ENCODE assay signal across 10 cellular contexts in the genomic region with DNA sequence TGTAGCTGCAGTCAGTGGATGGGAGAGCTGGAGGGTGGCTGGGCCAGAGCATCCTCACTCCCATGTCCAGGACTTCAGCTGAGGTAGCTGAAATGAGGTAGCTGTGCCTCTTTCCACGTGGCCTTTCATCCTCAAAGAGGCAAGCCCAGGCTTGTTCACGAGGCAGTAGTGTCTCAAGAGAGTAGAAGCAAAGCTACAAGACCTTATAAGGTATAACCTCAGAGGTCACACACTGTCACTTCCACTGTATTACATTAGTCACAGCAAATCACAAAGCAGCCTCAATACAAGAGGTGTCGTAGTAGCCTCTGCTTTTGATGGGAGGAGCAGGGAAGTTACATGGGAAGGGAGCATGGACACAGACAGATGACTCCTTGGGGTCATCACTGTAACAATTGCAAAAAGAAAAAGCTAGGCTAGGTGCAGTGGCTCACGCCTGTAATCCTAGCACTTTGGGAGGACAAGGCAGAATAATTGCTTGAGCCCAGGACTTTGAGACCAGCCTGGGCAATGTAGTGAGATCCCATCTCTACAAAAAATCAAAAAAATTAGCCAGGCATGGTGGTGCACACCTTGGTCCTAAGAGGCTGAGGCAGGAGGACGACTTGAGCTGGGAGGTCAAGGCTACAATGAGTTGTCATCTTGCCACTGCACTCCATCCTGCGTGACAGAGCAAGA.
DNase-seq lines count a peak whose midpoint lies in the region; ATAC-seq, FAIRE-seq and TF ChIP-seq lines count a peak whose summit lies in the region.
"Had no signal": no experiment of that assay in that cellular context is flagged by ENCODE, and none has a peak within 500 bp of the region (broad histone marks: within the 10 kb centered on the region; RNA-seq: fewer than 3 reads in every experiment).

No MANE protein-coding gene starts in this region.

- peak; percentile 14 for DNase-seq in RPMI7951 (ENCODE audit: low read depth)
- DNase-seq in kidney tubule cell (ENCODE audit: low spot score): peak; percentile 48
- DNase-seq in D721Med (ENCODE audit: insufficient read length, low spot score): no peak
- DNase-seq in T-helper 9 cell: no peak
- DNase-seq: effector memory CD4-positive, alpha-beta T cell; MM.1S; stomach had no signal

- TF ChIP-seq CTCF in HEK293 (tag by site-specific recombination; IDR thresholded peaks at IDR 0.05) (no peak), D721Med (IDR thresholded peaks at IDR 0.05; ENCODE audit: insufficient read depth, missing control alignments) (no peak)

- H3K9me3 ChIP-seq in HEK293 (ENCODE audit: control insufficient read depth, insufficient read depth, low read depth, low read length): no peaks in the 10 kb centered on the region

- no peak overlapping the region for H3K27ac ChIP-seq in HEK293 (ENCODE audit: extremely low read depth, low read depth, low read length)
- H3K27ac ChIP-seq: stomach had no signal

- CTCF ChIA-PET in HEK293 (lab: Yijun Ruan, JAX): interaction anchor here (0.6 kb wide), 2 partner anchors 48 to 149 kb away, joined by 4 read pairs; no protein-coding TSS in a partner anchor

- ATAC-seq in GM18499 (IDR thresholded peaks at IDR 0.05; ENCODE audit: insufficient read depth, unreplicated experiment) (peak; percentile 57), HG03280 (IDR thresholded peaks at IDR 0.05; ENCODE audit: unreplicated experiment) (no peak)

- H3K4me1 ChIP-seq in HEK293 (ENCODE audit: control insufficient read depth, insufficient read depth, low read length): no peaks in the 10 kb centered on the region
- H3K4me1 ChIP-seq: stomach had no signal

- H3K36me3 ChIP-seq in HEK293 (ENCODE audit: control insufficient read depth in 2 of 2, insufficient read depth in 1 of 2, low read length in 2 of 2): no peaks in the 10 kb centered on the region
- H3K36me3 ChIP-seq: stomach had no signal

- POLR2A ChIA-PET in HEK293 (lab: Yijun Ruan, JAX): no interaction called here

- no peak overlapping the region for H3K4me3 ChIP-seq in HEK293 (ENCODE audit: low read depth, low read length)
- H3K4me3 ChIP-seq: stomach had no signal

- FAIRE-seq in D721Med (lab: Jason Lieb, UNC): no peak

TF ChIP-seq in HEK293, 187 proteins besides CTCF, POLR2A, EP300 and RAD21:
- TF ChIP-seq MEIS1 (CRISPR knock-in tag; IDR thresholded peaks at IDR 0.05; ENCODE audit: borderline replicate concordance): no peak
- no peak for TF ChIP-seq ZNF596 (tag by site-specific recombination; IDR thresholded peaks at IDR 0.05)
- TF ChIP-seq ZNF747 (tag by site-specific recombination; IDR thresholded peaks at IDR 0.05): no peak
- peak; percentile 93 for TF ChIP-seq ZNF394 (tag by site-specific recombination; IDR thresholded peaks at IDR 0.05; ENCODE audit: borderline replicate concordance)
- TF ChIP-seq TRIM28 (IDR thresholded peaks at IDR 0.05; ENCODE audit: borderline replicate concordance, low read length): peak; percentile 74
- TF ChIP-seq ZNF121 (tag by site-specific recombination; IDR thresholded peaks at IDR 0.05): peak; percentile 81
- 0 out of 2 replicates have a peak, but pooled peaks have one; percentile 20 for TF ChIP-seq MZF1 (tag by site-specific recombination; IDR thresholded peaks at IDR 0.05; ENCODE audit: borderline replicate concordance)
- TF ChIP-seq SETDB1 (IDR thresholded peaks at IDR 0.05; ENCODE audit: insufficient read length, low read length): peak; percentile 90
- 0 out of 2 replicates have a peak, but pooled peaks have one; percentile 34 for TF ChIP-seq ZNF610 (tag by site-specific recombination; IDR thresholded peaks at IDR 0.05; ENCODE audit: borderline replicate concordance)
- TF ChIP-seq ZNF529 (tag by site-specific recombination; IDR thresholded peaks at IDR 0.05; ENCODE audit: insufficient replicate concordance): peak; percentile 17
- 0 out of 2 replicates have a peak, but pooled peaks have one; percentile 22 for TF ChIP-seq ZNF366 (tag by site-specific recombination; conservative IDR thresholded peaks at IDR 0.05)
- TF ChIP-seq, protein P1, sequence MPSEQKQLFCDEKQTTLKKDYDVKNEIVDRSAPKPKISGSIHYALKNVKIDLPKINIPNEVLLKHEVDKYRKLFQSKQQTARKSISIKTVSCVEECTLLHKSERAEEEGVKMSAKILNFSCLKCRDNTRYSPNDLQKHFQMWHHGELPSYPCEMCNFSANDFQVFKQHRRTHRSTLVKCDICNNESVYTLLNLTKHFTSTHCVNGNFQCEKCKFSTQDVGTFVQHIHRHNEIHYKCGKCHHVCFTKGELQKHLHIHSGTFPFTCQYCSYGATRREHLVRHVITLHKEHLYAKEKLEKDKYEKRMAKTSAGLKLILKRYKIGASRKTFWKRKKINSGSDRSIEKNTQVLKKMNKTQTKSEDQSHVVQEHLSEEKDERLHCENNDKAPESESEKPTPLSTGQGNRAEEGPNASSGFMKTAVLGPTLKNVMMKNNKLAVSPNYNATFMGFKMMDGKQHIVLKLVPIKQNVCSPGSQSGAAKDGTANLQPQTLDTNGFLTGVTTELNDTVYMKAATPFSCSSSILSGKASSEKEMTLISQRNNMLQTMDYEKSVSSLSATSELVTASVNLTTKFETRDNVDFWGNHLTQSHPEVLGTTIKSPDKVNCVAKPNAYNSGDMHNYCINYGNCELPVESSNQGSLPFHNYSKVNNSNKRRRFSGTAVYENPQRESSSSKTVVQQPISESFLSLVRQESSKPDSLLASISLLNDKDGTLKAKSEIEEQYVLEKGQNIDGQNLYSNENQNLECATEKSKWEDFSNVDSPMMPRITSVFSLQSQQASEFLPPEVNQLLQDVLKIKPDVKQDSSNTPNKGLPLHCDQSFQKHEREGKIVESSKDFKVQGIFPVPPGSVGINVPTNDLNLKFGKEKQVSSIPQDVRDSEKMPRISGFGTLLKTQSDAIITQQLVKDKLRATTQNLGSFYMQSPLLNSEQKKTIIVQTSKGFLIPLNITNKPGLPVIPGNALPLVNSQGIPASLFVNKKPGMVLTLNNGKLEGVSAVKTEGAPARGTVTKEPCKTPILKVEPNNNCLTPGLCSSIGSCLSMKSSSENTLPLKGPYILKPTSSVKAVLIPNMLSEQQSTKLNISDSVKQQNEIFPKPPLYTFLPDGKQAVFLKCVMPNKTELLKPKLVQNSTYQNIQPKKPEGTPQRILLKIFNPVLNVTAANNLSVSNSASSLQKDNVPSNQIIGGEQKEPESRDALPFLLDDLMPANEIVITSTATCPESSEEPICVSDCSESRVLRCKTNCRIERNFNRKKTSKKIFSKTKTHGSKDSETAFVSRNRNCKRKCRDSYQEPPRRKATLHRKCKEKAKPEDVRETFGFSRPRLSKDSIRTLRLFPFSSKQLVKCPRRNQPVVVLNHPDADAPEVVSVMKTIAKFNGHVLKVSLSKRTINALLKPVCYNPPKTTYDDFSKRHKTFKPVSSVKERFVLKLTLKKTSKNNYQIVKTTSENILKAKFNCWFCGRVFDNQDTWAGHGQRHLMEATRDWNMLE (tag by site-specific recombination; conservative IDR thresholded peaks at IDR 0.05; ENCODE audit: low read depth): peak; percentile 32; the same call in 1 of the 2 replicates
- TF ChIP-seq OSR2 (tag by site-specific recombination; IDR thresholded peaks at IDR 0.05): 0 out of 2 replicates have a peak, but pooled peaks have one; percentile 39
- no peak for TF ChIP-seq PRDM4 (tag by site-specific recombination; IDR thresholded peaks at IDR 0.05)
- TF ChIP-seq ZIC2 (tag by site-specific recombination; IDR thresholded peaks at IDR 0.05): no peak
- TF ChIP-seq ZNF654 (tag by site-specific recombination; IDR thresholded peaks at IDR 0.05; ENCODE audit: low read depth): no peak
- no peak for TF ChIP-seq ZNF626 (tag by site-specific recombination; IDR thresholded peaks at IDR 0.05)
- TF ChIP-seq ZFHX2 (tag by site-specific recombination; conservative IDR thresholded peaks at IDR 0.05): no peak
- TF ChIP-seq SCRT2 (tag by site-specific recombination; IDR thresholded peaks at IDR 0.05): no peak
- TF ChIP-seq KLF8 (tag by site-specific recombination; IDR thresholded peaks at IDR 0.05): 0 out of 2 replicates have a peak, but pooled peaks have one; percentile 17
- no peak for TF ChIP-seq ZNF302 (tag by site-specific recombination; IDR thresholded peaks at IDR 0.05; ENCODE audit: low read depth)
- TF ChIP-seq ZBTB21 (tag by site-specific recombination; IDR thresholded peaks at IDR 0.05): no peak

Comparison
In these comparisons a context has a peak if more than half of its experiments do, and no peak if none do; other contexts are left out.
1. DNase-seq: peak in RPMI7951 (single experiment) and kidney tubule cell (single experiment); none in D721Med (single experiment) and T-helper 9 cell (single experiment).